ENCODE assay signal across 18 cellular contexts in the genomic region with DNA sequence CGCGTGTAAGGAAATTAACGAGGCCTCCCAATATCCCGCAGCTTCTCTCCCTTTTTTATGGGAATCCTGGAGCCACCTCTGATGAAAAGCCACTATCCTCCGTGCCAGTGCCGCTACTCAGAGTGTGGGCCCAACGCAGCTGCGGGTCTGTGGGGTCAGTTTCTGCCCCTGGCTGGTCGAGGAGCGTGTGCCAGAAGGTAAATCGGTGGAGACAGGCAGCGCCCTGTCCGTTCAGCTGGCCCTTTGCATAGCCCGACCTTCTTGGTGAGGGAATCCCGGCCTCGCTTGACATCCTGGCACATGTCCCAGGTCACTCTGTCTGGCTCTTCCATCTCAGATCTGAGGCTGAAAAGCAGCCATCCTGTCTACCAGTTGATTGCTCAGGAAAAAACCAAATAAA. TPM values are rescaled to one million over a fixed set of nuclear protein-coding genes. Genes with fewer than 3 reads are reported as not detected.
"Had no signal": no experiment of that assay in that cellular context is flagged by ENCODE, and none has a peak within 500 bp of the region (broad histone marks: within the 10 kb centered on the region; RNA-seq: fewer than 3 reads in every experiment).

No MANE protein-coding gene starts in this region.

- H3K36me3 Mint-ChIP-seq: naive thymus-derived CD4-positive, alpha-beta T cell; stimulated activated naive B cell treated with anti-CD40 and anti-IgM and Interleukin-4, amounts not matched to agents 10 μg/mL and 1 μg/mL and 100 μg/mL, for 72 hours had no signal

- H3K4me3 Mint-ChIP-seq: activated B cell treated with CpG ODN at 0.5 μM for 24 hours; activated CD8-positive, alpha-beta T cell treated with anti-CD3 and anti-CD28 coated beads for 36 hours; activated T-cell treated with anti-CD3 and anti-CD28 coated beads, Interleukin-2, amount 50 U/mL, for 4 hours; dendritic cell treated with granulocyte-macrophage colony-stimulating factor and Interleukin-4, amounts not matched to agents 40 ng/mL and 50 ng/mL, for 4 days; effector memory CD8-positive, alpha-beta T cell; naive thymus-derived CD4-positive, alpha-beta T cell; stimulated activated naive B cell treated with anti-CD40 and anti-IgM and Interleukin-4, amounts not matched to agents 10 μg/mL and 1 μg/mL and 100 μg/mL, for 72 hours; T-helper 17 cell had no signal

- H2AFZ ChIP-seq: parathyroid adenoma had no signal

- H3K36me3 ChIP-seq: upper lobe of right lung had no signal

- ATAC-seq: activated CD8-positive, alpha-beta T cell treated with anti-CD3 and anti-CD28 coated beads for 36 hours; activated T-cell treated with anti-CD3 and anti-CD28 coated beads, Interleukin-2, amount 50 U/mL, for 4 hours; body of pancreas; effector memory CD8-positive, alpha-beta T cell; heart right ventricle; mucosa of descending colon; naive thymus-derived CD4-positive, alpha-beta T cell; stimulated activated naive B cell treated with anti-CD40 and anti-IgM and Interleukin-4, amounts not matched to agents 10 μg/mL and 1 μg/mL and 100 μg/mL, for 72 hours; T-helper 17 cell; upper lobe of right lung had no signal

- H3K4me1 ChIP-seq: parathyroid adenoma had no signal

- H3K9ac ChIP-seq: parathyroid adenoma had no signal

- H3K27ac Mint-ChIP-seq: activated B cell treated with CpG ODN at 0.5 μM for 24 hours; activated CD8-positive, alpha-beta T cell treated with anti-CD3 and anti-CD28 coated beads for 36 hours; dendritic cell treated with granulocyte-macrophage colony-stimulating factor and Interleukin-4, amounts not matched to agents 40 ng/mL and 50 ng/mL, for 4 days; effector memory CD8-positive, alpha-beta T cell; naive thymus-derived CD4-positive, alpha-beta T cell; stimulated activated naive B cell treated with anti-CD40 and anti-IgM and Interleukin-4, amounts not matched to agents 10 μg/mL and 1 μg/mL and 100 μg/mL, for 72 hours; T-helper 17 cell had no signal

- H3K9me3 ChIP-seq: body of pancreas, heart right ventricle, mucosa of descending colon, upper lobe of right lung had no signal

- DNase-seq: activated B cell treated with CpG ODN at 0.5 μM for 24 hours; activated CD4-positive, alpha-beta T cell treated with anti-CD3 and anti-CD28 coated beads for 48 hours; activated CD8-positive, alpha-beta T cell treated with anti-CD3 and anti-CD28 coated beads for 36 hours; activated effector memory CD4-positive, alpha-beta T cell treated with Interleukin-2 at 50 U/mL for 16 hours; activated naive CD4-positive, alpha-beta T cell treated with anti-CD3 and anti-CD28 coated beads, Interleukin-2, amount 50 U/mL, for 16 hours; activated T-cell treated with anti-CD3 and anti-CD28 coated beads, Interleukin-2, amount 50 U/mL, for 4 hours; body of pancreas; central memory CD4-positive, alpha-beta T cell; effector memory CD8-positive, alpha-beta T cell; heart right ventricle; naive thymus-derived CD4-positive, alpha-beta T cell; stimulated activated CD4-positive, alpha-beta T cell treated with anti-CD3 and anti-CD28 coated beads, Interleukin-2, amount 100 ng/mL, for 48 hours; stimulated activated naive B cell treated with anti-CD40 and anti-IgM and Interleukin-4, amounts not matched to agents 10 μg/mL and 1 μg/mL and 100 μg/mL, for 72 hours; T-helper 17 cell; upper lobe of right lung had no signal

- H3K27ac ChIP-seq: body of pancreas, heart right ventricle, parathyroid adenoma, upper lobe of right lung had no signal

- H3K79me2 ChIP-seq: parathyroid adenoma had no signal

- H3K4me3 ChIP-seq: body of pancreas, heart right ventricle, mucosa of descending colon, upper lobe of right lung had no signal

- H3K9me3 Mint-ChIP-seq: activated CD8-positive, alpha-beta T cell treated with anti-CD3 and anti-CD28 coated beads for 36 hours; activated T-cell treated with anti-CD3 and anti-CD28 coated beads, Interleukin-2, amount 50 U/mL, for 4 hours had no signal

RNA-seq across cellular contexts. Expression of gene THBS2, which starts 4.6 kb away (rescaled TPM):
- total RNA-seq: activated B cell treated with CpG ODN at 0.5 μM for 24 hours; activated CD8-positive, alpha-beta T cell treated with anti-CD3 and anti-CD28 coated beads for 36 hours; naive thymus-derived CD4-positive, alpha-beta T cell; T-helper 17 cell had no signal
